In genomic region chr3:128344046-128344368, GRCh38 we compare ENCODE assay signal across 25 cellular contexts.
DNase-seq lines count a peak whose midpoint lies in the region; ATAC-seq and TF ChIP-seq lines count a peak whose summit lies in the region.
"Had no signal": no experiment of that assay in that cellular context is flagged by ENCODE, and none has a peak within 500 bp of the region (broad histone marks: within the 10 kb centered on the region; RNA-seq: fewer than 3 reads in every experiment).

No MANE protein-coding gene starts in this region.

- TF ChIP-seq CTCF in GM23338 (conservative IDR thresholded peaks at IDR 0.05; ENCODE audit: low read depth in 2 of 2) (no peak), hepatocyte (IDR thresholded peaks at IDR 0.05; ENCODE audit: poor library complexity) (no peak), sigmoid colon (IDR thresholded peaks at IDR 0.05) (no peak)

- ATAC-seq in GM23338, result no peak
- ATAC-seq in SK-N-SH treated with all-trans-retinoic acid at 6 μM for 48 hours, result peak; percentile 16; the same call in 1 of the 3 replicates
- no peak for ATAC-seq in HG03097 (IDR thresholded peaks at IDR 0.05; ENCODE audit: low FRiP score, unreplicated experiment)
- no peak for ATAC-seq in GM21360 (IDR thresholded peaks at IDR 0.05; ENCODE audit: unreplicated experiment)
- ATAC-seq: activated CD8-positive, alpha-beta T cell treated with anti-CD3 and anti-CD28 coated beads for 36 hours; CD8-positive, alpha-beta T cell; GM12878 had no signal

- DNase-seq in GM23338 (ENCODE audit: low spot score) (no peak), hepatocyte (ENCODE audit: low spot score) (no peak), sigmoid colon (peak; percentile 36), NCI-H2227 (lab: John Stamatoyannopoulos, UW; ENCODE audit: unreplicated experiment) (no peak)
- DNase-seq: activated CD4-positive, CD25-positive, alpha-beta regulatory T cell; activated CD8-positive, alpha-beta T cell treated with anti-CD3 and anti-CD28 coated beads for 36 hours; activated gamma-delta T cell treated with Interleukin-2 at 50 U/mL for 16 hours; amygdala; CD8-positive, alpha-beta T cell; central memory CD4-positive, alpha-beta T cell; DND-41; heart right ventricle; left ventricle myocardium inferior; NCI-H2081 treated with DMSO at 0.1 percent for 48 hours; stimulated activated CD4-positive, alpha-beta T cell treated with anti-CD3 and anti-CD28 coated beads, Interleukin-2, amount 100 ng/mL, for 48 hours; stimulated activated naive CD4-positive, alpha-beta T cell had no signal

- no peak overlapping the region for H3K27ac ChIP-seq in GM23338 (ENCODE audit: low read depth)
- peak overlapping the region; percentile 86 for H3K27ac ChIP-seq in hepatocyte
- no peak overlapping the region for H3K27ac ChIP-seq in sigmoid colon
- H3K27ac ChIP-seq: dorsolateral prefrontal cortex, heart right ventricle, HL-60, left ventricle myocardium inferior, SK-N-MC, thoracic aorta had no signal

- H3K27me3 ChIP-seq in GM23338 (ENCODE audit: insufficient read depth) (no peaks in the 10 kb centered on the region), hepatocyte (no peaks in the 10 kb centered on the region), sigmoid colon (no peaks in the 10 kb centered on the region)
- H3K27me3 ChIP-seq: dorsolateral prefrontal cortex, heart right ventricle, Peyer's patch had no signal

- H3K9me2 ChIP-seq in GM23338 (ENCODE audit: insufficient read depth) (no peaks in the 10 kb centered on the region), hepatocyte (replicated peaks; ENCODE audit: insufficient read depth) (no peaks in the 10 kb centered on the region)

- H3K27me3 Mint-ChIP-seq in GM23338 (ENCODE audit: insufficient read depth, low read depth, poor library complexity), result peaks cover 7% of the 10 kb centered on the region
- H3K27me3 Mint-ChIP-seq: activated CD8-positive, alpha-beta T cell treated with anti-CD3 and anti-CD28 coated beads for 36 hours had no signal

- H3K4me2 ChIP-seq in GM23338, result no peak overlapping the region
- H3K4me2 ChIP-seq in hepatocyte, result no peak overlapping the region

- H4K20me1 ChIP-seq in GM23338 (replicated peaks; ENCODE audit: insufficient read depth) (no peaks in the 10 kb centered on the region; the same call in 1 of the 2 replicates), hepatocyte (ENCODE audit: insufficient read depth, poor library complexity, severe bottlenecking) (no peaks in the 10 kb centered on the region)

- H2AFZ ChIP-seq in GM23338, result no peak overlapping the region
- no peak overlapping the region for H2AFZ ChIP-seq in hepatocyte

- intact Hi-C loops in sigmoid colon (cut with DNase I), result no loop called here

- H3K79me2 ChIP-seq in GM23338 (replicated peaks; ENCODE audit: insufficient read depth), result no peaks in the 10 kb centered on the region
- H3K79me2 ChIP-seq in hepatocyte, result no peaks in the 10 kb centered on the region

- no peaks in the 10 kb centered on the region for H3K9me3 Mint-ChIP-seq in GM23338
- H3K9me3 Mint-ChIP-seq: activated CD8-positive, alpha-beta T cell treated with anti-CD3 and anti-CD28 coated beads for 36 hours; CD8-positive, alpha-beta T cell had no signal

- H3K4me3 ChIP-seq in GM23338, result no peak overlapping the region
- H3K4me3 ChIP-seq in hepatocyte, result no peak overlapping the region
- H3K4me3 ChIP-seq in sigmoid colon, result no peak overlapping the region
- H3K4me3 ChIP-seq: dorsolateral prefrontal cortex, GM12878, heart right ventricle, left ventricle myocardium inferior, Peyer's patch, SK-N-MC, thoracic aorta had no signal

- TF ChIP-seq EP300 in sigmoid colon (IDR thresholded peaks at IDR 0.05), result no peak

- no peak for TF ChIP-seq POLR2A in sigmoid colon (IDR thresholded peaks at IDR 0.05)

- H3K36me3 Mint-ChIP-seq in GM23338 (ENCODE audit: low read depth), result no peaks in the 10 kb centered on the region

- H3F3A ChIP-seq in GM23338 (replicated peaks; ENCODE audit: low read depth), result no peaks in the 10 kb centered on the region

- H3K36me3 ChIP-seq in GM23338 (ENCODE audit: insufficient read depth) (no peaks in the 10 kb centered on the region), hepatocyte (replicated peaks; ENCODE audit: insufficient read depth, low read depth) (no peaks in the 10 kb centered on the region), sigmoid colon (peaks cover 0 to 12% (median 3%) of the 10 kb centered on the region in 4 donors)

- H3K4me1 ChIP-seq in GM23338 (ENCODE audit: insufficient read depth) (peaks cover 8% of the 10 kb centered on the region), hepatocyte (ENCODE audit: insufficient read depth) (peaks cover 20% of the 10 kb centered on the region), sigmoid colon (no peaks in the 10 kb centered on the region)

- H3K4me1 Mint-ChIP-seq in GM23338, result peaks cover 21% of the 10 kb centered on the region

- H3K27ac Mint-ChIP-seq in GM23338, result peak overlapping the region; percentile 72; the same call in 1 of the 2 replicates
- H3K27ac Mint-ChIP-seq: activated CD8-positive, alpha-beta T cell treated with anti-CD3 and anti-CD28 coated beads for 36 hours; CD8-positive, alpha-beta T cell had no signal

- 89% methylated on average over 3 of the region's 3 CpGs for WGBS in hepatocyte (ENCODE audit: low lambda C conversion rate, missing lambda C conversion rate)
- 94 to 95% methylated on average over 3 of the region's 3 CpGs for WGBS in sigmoid colon, 2 donors

- H3K4me3 Mint-ChIP-seq in GM23338, result no peak overlapping the region
- H3K4me3 Mint-ChIP-seq: activated CD8-positive, alpha-beta T cell treated with anti-CD3 and anti-CD28 coated beads for 36 hours; CD8-positive, alpha-beta T cell had no signal

- H3K9me3 ChIP-seq in hepatocyte (ENCODE audit: low read depth) (no peaks in the 10 kb centered on the region), sigmoid colon (no peaks in the 10 kb centered on the region)
- H3K9me3 ChIP-seq: heart right ventricle, left ventricle myocardium inferior, Peyer's patch, thoracic aorta had no signal

TF ChIP-seq in GM23338, 12 proteins besides CTCF, POLR2A, EP300 and RAD21 (continues in another document):
- TF ChIP-seq EZH2phosphoT487 (IDR thresholded peaks at IDR 0.05; ENCODE audit: unreplicated experiment) (no peak), POLR2AphosphoS5 (IDR thresholded peaks at IDR 0.05; ENCODE audit: low read depth) (no peak), JUNB (IDR thresholded peaks at IDR 0.05; ENCODE audit: unreplicated experiment) (no peak), NANOG (IDR thresholded peaks at IDR 0.05; ENCODE audit: borderline replicate concordance) (no peak), REST (IDR thresholded peaks at IDR 0.05; ENCODE audit: unreplicated experiment) (no peak), STAT1 (IDR thresholded peaks at IDR 0.05; ENCODE audit: unreplicated experiment) (no peak)

TF ChIP-seq in SK-N-SH treated with all-trans-retinoic acid at 6 μM for 48 hours, 23 proteins besides CTCF, POLR2A, EP300 and RAD21:
- no peak for TF ChIP-seq POU6F1 (CRISPR knock-in tag; IDR thresholded peaks at IDR 0.05; ENCODE audit: borderline replicate concordance, low read depth)
TF ChIP-seq in SK-N-SH treated with all-trans-retinoic acid at 6 μM for 48 hours: peak in this region for 0.
